In the genomic region with DNA sequence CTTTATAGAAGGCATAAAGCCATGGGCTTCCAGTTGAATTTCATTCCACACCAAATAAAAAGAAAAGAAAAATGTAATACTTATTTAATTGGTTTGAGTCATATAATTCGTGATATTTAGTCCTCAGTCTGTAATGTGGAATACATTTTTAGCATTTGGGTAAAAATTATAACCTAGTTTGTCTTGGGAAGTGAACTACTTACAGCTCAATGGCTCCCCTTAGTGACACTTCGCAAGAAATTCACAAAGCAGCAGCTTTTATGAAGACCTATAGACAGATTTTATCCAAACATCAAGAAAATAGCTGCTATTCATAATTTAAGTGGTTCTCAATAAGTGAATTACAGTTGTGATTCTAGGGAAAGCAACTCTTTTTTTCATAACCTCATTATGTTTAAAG, we compare ENCODE assay signal across 8 cellular contexts.
DNase-seq lines count a peak whose midpoint lies in the region; ATAC-seq and TF ChIP-seq lines count a peak whose summit lies in the region.

No MANE protein-coding gene starts in this region.

- H3K4me1 ChIP-seq in adrenal gland (replicated peaks in 1 of 2) (no peaks in the 10 kb centered on the region), mesenchymal stem cell (ENCODE audit: control insufficient read depth, insufficient read depth, low read depth, low read length) (no peaks in the 10 kb centered on the region)

- 25 to 33% (median 27%) methylated on average over 2 of the region's 2 CpGs for WGBS in adrenal gland, 4 donors
- WGBS in mesenchymal stem cell, result no CpG with 5 or more reads among the region's 2 CpGs

- DNase-seq in ELR (ENCODE audit: low read depth) (peak; percentile 63), LNCaP clone FGC (ENCODE audit: low read depth) (no peak), adrenal gland (no peak), mesenchymal stem cell (peak; percentile 54), putamen (ENCODE audit: low spot score) (no peak)
- DNase-seq in activated CD4-positive, alpha-beta T cell treated with anti-CD3 and anti-CD28 coated beads, Interleukin-2, amount 50 U/mL, for 48 hours, result no peak

- no peak overlapping the region for H2AFZ ChIP-seq in mesenchymal stem cell (ENCODE audit: low read depth, low read length)

- H3K4ac ChIP-seq in mesenchymal stem cell (ENCODE audit: low read depth in 1 of 2, low read length in 2 of 2), result no peak overlapping the region

- TF ChIP-seq POLR2A in adrenal gland (IDR thresholded peaks at IDR 0.05), result no peak

- H3K9me3 ChIP-seq in adrenal gland (replicated peaks in 1 of 3) (no peaks in the 10 kb centered on the region), mesenchymal stem cell (ENCODE audit: control insufficient read depth, low read length) (no peaks in the 10 kb centered on the region)

- H4K91ac ChIP-seq in mesenchymal stem cell (ENCODE audit: low read length), result no peak overlapping the region

- H3K36me3 ChIP-seq in adrenal gland (replicated peaks in 1 of 2), result no peaks in the 10 kb centered on the region
- H3K36me3 ChIP-seq in mesenchymal stem cell (ENCODE audit: control insufficient read depth in 1 of 2, insufficient read depth in 2 of 2, low read depth in 1 of 2, low read length in 2 of 2), result no peaks in the 10 kb centered on the region

- H3K14ac ChIP-seq in mesenchymal stem cell (ENCODE audit: low read length in 2 of 2), result no peak overlapping the region

- no peak overlapping the region for H3K4me2 ChIP-seq in mesenchymal stem cell (ENCODE audit: low read length, poor library complexity, severe bottlenecking)

- H2BK12ac ChIP-seq in mesenchymal stem cell (ENCODE audit: low read length in 2 of 2), result no peak overlapping the region

- H3K23ac ChIP-seq in mesenchymal stem cell (ENCODE audit: low read length in 2 of 2), result no peak overlapping the region

- ATAC-seq in HG03571 (IDR thresholded peaks at IDR 0.05; ENCODE audit: unreplicated experiment), result no peak
- ATAC-seq in GM19328 (IDR thresholded peaks at IDR 0.05; ENCODE audit: unreplicated experiment), result no peak

- TF ChIP-seq CTCF in LNCaP clone FGC (IDR thresholded peaks at IDR 0.05; ENCODE audit: control insufficient read depth, extremely low read depth, insufficient read depth) (peak; percentile 61), adrenal gland (IDR thresholded peaks at IDR 0.05) (peak in 5 of 6 experiments; percentile 17 to 42 (median 33))

- intact Hi-C loops in adrenal gland (cut with DNase I), result no loop called here

- H2BK15ac ChIP-seq in mesenchymal stem cell (ENCODE audit: low read depth, poor library complexity, severe bottlenecking), result no peak overlapping the region

- H3K18ac ChIP-seq in mesenchymal stem cell (ENCODE audit: low read depth in 1 of 2, low read length in 2 of 2), result no peak overlapping the region

- no peaks in the 10 kb centered on the region for H3K27me3 ChIP-seq in adrenal gland
- H3K27me3 ChIP-seq in mesenchymal stem cell (ENCODE audit: control insufficient read depth in 1 of 2, insufficient read depth in 1 of 2, low read length in 2 of 2), result no peaks in the 10 kb centered on the region

- H3K9ac ChIP-seq in mesenchymal stem cell (ENCODE audit: low read length), result no peak overlapping the region

- H3K4me3 ChIP-seq in LNCaP clone FGC (ENCODE audit: low read depth, low read length) (no peak overlapping the region), adrenal gland (no peak overlapping the region), mesenchymal stem cell (ENCODE audit: insufficient read depth in 1 of 2, low read depth in 1 of 2, low read length in 2 of 2) (no peak overlapping the region)

- no peak overlapping the region for H2BK120ac ChIP-seq in mesenchymal stem cell (ENCODE audit: low read depth, low read length)

- no peak overlapping the region for H2AK5ac ChIP-seq in mesenchymal stem cell (ENCODE audit: low read length, severe bottlenecking)

- H3K27ac ChIP-seq in adrenal gland (no peak overlapping the region), mesenchymal stem cell (ENCODE audit: low read length, poor library complexity, severe bottlenecking) (no peak overlapping the region)

- no peaks in the 10 kb centered on the region for H3K79me1 ChIP-seq in mesenchymal stem cell (replicated peaks; ENCODE audit: low read length, poor library complexity, severe bottlenecking)

- H2BK5ac ChIP-seq in mesenchymal stem cell (ENCODE audit: low read depth, low read length, poor library complexity, severe bottlenecking), result no peak overlapping the region

- no peak overlapping the region for H4K8ac ChIP-seq in mesenchymal stem cell (ENCODE audit: low read length)

Comparison
In these comparisons a context has a peak if more than half of its experiments do, and no peak if none do; other contexts are left out.
1. DNase-seq: peak in ELR (single experiment) and mesenchymal stem cell (single experiment); none in LNCaP clone FGC (single experiment), adrenal gland (0 of 7), putamen (single experiment) and activated CD4-positive, alpha-beta T cell treated with anti-CD3 and anti-CD28 coated beads, Interleukin-2, amount 50 U/mL, for 48 hours (0 of 2).